Comparison of ENCODE assay signal across 29 cellular contexts in genomic region chr3:125203731-125204130, GRCh38.
"Had no signal": no experiment of that assay in that cellular context is flagged by ENCODE, and none has a peak within 500 bp of the region (broad histone marks: within the 10 kb centered on the region; RNA-seq: fewer than 3 reads in every experiment).

No MANE protein-coding gene starts in this region.

- H3K4me3 Mint-ChIP-seq: activated CD4-positive, alpha-beta memory T cell treated with anti-CD3 and anti-CD28 coated beads, Interleukin-2, amount 10 ng/mL, durations not matched to agents 7 days and 5 days; activated CD4-positive, alpha-beta T cell treated with anti-CD3 and anti-CD28 coated beads, Interleukin-2, amount 10 ng/mL, durations not matched to agents 7 days and 5 days; activated naive CD8-positive, alpha-beta T cell; activated T-cell treated with anti-CD3 and anti-CD28 coated beads, Interleukin-2, amount 50 U/mL, for 4 hours; activated T-helper 17 cell treated with anti-CD3 and anti-CD28 coated beads, Interleukin-2, amount 50 U/mL, for 72 hours; endodermal cell; WTC11 had no signal

- H3K27ac ChIP-seq: body of pancreas, cardiac muscle cell, colonic mucosa, foreskin keratinocyte, gastrocnemius medialis, heart left ventricle, VCaP had no signal

- H3K4me1 ChIP-seq: colonic mucosa, foreskin keratinocyte, gastrocnemius medialis, heart left ventricle had no signal

- H3K4me1 Mint-ChIP-seq: activated T-helper 17 cell treated with anti-CD3 and anti-CD28 coated beads, Interleukin-2, amount 50 U/mL, for 72 hours had no signal

- H3K27ac Mint-ChIP-seq: activated CD4-positive, alpha-beta memory T cell treated with anti-CD3 and anti-CD28 coated beads, Interleukin-2, amount 10 ng/mL, durations not matched to agents 7 days and 5 days; activated CD4-positive, alpha-beta T cell treated with anti-CD3 and anti-CD28 coated beads, Interleukin-2, amount 10 ng/mL, durations not matched to agents 7 days and 5 days; activated naive CD8-positive, alpha-beta T cell; activated T-helper 17 cell treated with anti-CD3 and anti-CD28 coated beads, Interleukin-2, amount 50 U/mL, for 72 hours; endodermal cell; WTC11 had no signal

- H3K27me3 ChIP-seq: body of pancreas, cardiac muscle cell, colonic mucosa, foreskin keratinocyte, gastrocnemius medialis, heart left ventricle had no signal

- H3K36me3 Mint-ChIP-seq: activated naive CD8-positive, alpha-beta T cell; WTC11 had no signal

- ATAC-seq: activated T-cell treated with anti-CD3 and anti-CD28 coated beads, Interleukin-2, amount 50 U/mL, for 4 hours; activated T-helper 17 cell treated with anti-CD3 and anti-CD28 coated beads, Interleukin-2, amount 50 U/mL, for 72 hours; body of pancreas; esophagus mucosa; foreskin keratinocyte; gastrocnemius medialis; heart left ventricle; WTC11 had no signal

- H3K4me3 ChIP-seq: body of pancreas, cardiac muscle cell, colonic mucosa, gastrocnemius medialis, heart left ventricle had no signal

- H3K9me3 ChIP-seq: body of pancreas, colonic mucosa, gastrocnemius medialis had no signal

- DNase-seq: activated CD4-positive, alpha-beta memory T cell treated with anti-CD3 and anti-CD28 coated beads, Interleukin-2, amount 10 ng/mL, durations not matched to agents 7 days and 5 days; activated CD4-positive, alpha-beta T cell treated with anti-CD3 and anti-CD28 coated beads for 1 hour; activated CD4-positive, alpha-beta T cell treated with anti-CD3 and anti-CD28 coated beads for 4 hours; activated CD4-positive, alpha-beta T cell treated with anti-CD3 and anti-CD28 coated beads, Interleukin-2, amount 10 ng/mL, durations not matched to agents 7 days and 5 days; activated CD4-positive, alpha-beta T cell treated with anti-CD3 and anti-CD28 coated beads, Interleukin-2, amount 50 U/mL, for 4 hours; activated effector memory CD4-positive, alpha-beta T cell treated with Interleukin-2 at 50 U/mL for 16 hours; activated gamma-delta T cell treated with Interleukin-2 at 50 U/mL for 16 hours; activated naive CD4-positive, alpha-beta T cell treated with anti-CD3 and anti-CD28 coated beads, Interleukin-2, amount 50 U/mL, for 16 hours; activated naive CD4-positive, alpha-beta T cell treated with Interleukin-2 at 50 U/mL for 16 hours; activated T-cell treated with anti-CD3 and anti-CD28 coated beads, Interleukin-2, amount 50 U/mL, for 4 hours; amniotic stem cell; anterior cingulate cortex; body of pancreas; central memory CD4-positive, alpha-beta T cell; cerebellar nuclear complex; colonic mucosa; effector CD8-positive, alpha-beta T cell; endodermal cell; foreskin keratinocyte; gastrocnemius medialis; glutamatergic neuron; heart left ventricle; T-helper 2 cell had no signal

- H3K36me3 ChIP-seq: cardiac muscle cell, colonic mucosa, gastrocnemius medialis, heart left ventricle had no signal

- H3K9me3 Mint-ChIP-seq: activated T-cell treated with anti-CD3 and anti-CD28 coated beads, Interleukin-2, amount 50 U/mL, for 4 hours; endodermal cell; WTC11 had no signal
